In genomic region chr4:26319467-26320158, GRCh38 we compare ENCODE assay signal across 1 cellular context.
TF ChIP-seq lines count a peak whose summit lies in the region.

No MANE protein-coding gene starts in this region.

TF ChIP-seq in GM12878, 131 proteins besides CTCF, POLR2A, EP300 and RAD21 (continued from another document and continues in another):
- TF ChIP-seq ZBTB40 (IDR thresholded peaks at IDR 0.05; ENCODE audit: borderline replicate concordance): no peak
- peak; percentile 47; the same call in 1 of the 2 replicates for TF ChIP-seq RUNX3 (IDR thresholded peaks at IDR 0.05; ENCODE audit: low read length)
- no peak; the same call in 1 of the 2 replicates for TF ChIP-seq SMAD5 (IDR thresholded peaks at IDR 0.05; ENCODE audit: low read depth)
- no peak for TF ChIP-seq HDAC2 (IDR thresholded peaks at IDR 0.05)
- TF ChIP-seq TCF3 (IDR thresholded peaks at IDR 0.05; ENCODE audit: borderline replicate concordance, insufficient read depth, low read depth, low read length): 0 out of 2 replicates have a peak, but pooled peaks have one; percentile 60
- TF ChIP-seq GATAD2B (conservative IDR thresholded peaks at IDR 0.05; ENCODE audit: low read depth): peak; percentile 35; the same call in 1 of the 2 replicates
- peak; percentile 91 for TF ChIP-seq TCF12 (IDR thresholded peaks at IDR 0.05; ENCODE audit: low read depth, low read length)
- no peak for TF ChIP-seq BMI1 (IDR thresholded peaks at IDR 0.05; ENCODE audit: borderline replicate concordance)
- no peak for TF ChIP-seq ZBTB4 (CRISPR knock-in tag; IDR thresholded peaks at IDR 0.05)
- TF ChIP-seq MEF2A (IDR thresholded peaks at IDR 0.05; ENCODE audit: insufficient read depth, low read depth, low read length): no peak
- peak; percentile 52; the same call in 1 of the 2 replicates for TF ChIP-seq TAF1 (IDR thresholded peaks at IDR 0.05; ENCODE audit: borderline replicate concordance, low read depth, low read length)
- TF ChIP-seq RELA (IDR thresholded peaks at IDR 0.05; ENCODE audit: borderline replicate concordance, partially characterized antibody): no peak
- TF ChIP-seq ATF2 (IDR thresholded peaks at IDR 0.05; ENCODE audit: low read length): no peak; the same call in 1 of the 2 replicates
- 0 out of 2 replicates have a peak, but pooled peaks have one; percentile 13 for TF ChIP-seq ELK1 (IDR thresholded peaks at IDR 0.05; ENCODE audit: low read depth, low read length)
- TF ChIP-seq YBX1 (IDR thresholded peaks at IDR 0.05): no peak
- TF ChIP-seq ZZZ3 (IDR thresholded peaks at IDR 0.05; ENCODE audit: control insufficient read depth, insufficient read length, low read depth): no peak
- no peak for TF ChIP-seq CREM (IDR thresholded peaks at IDR 0.05; ENCODE audit: low read depth)
- TF ChIP-seq EED (IDR thresholded peaks at IDR 0.05; ENCODE audit: low read depth): peak; percentile 85
- TF ChIP-seq IKZF2 (IDR thresholded peaks at IDR 0.05): peak; percentile 94 to 97
- TF ChIP-seq SREBF2 (IDR thresholded peaks at IDR 0.05; ENCODE audit: low read length): no peak
- TF ChIP-seq LARP7 (IDR thresholded peaks at IDR 0.05): 0 out of 2 replicates have a peak, but pooled peaks have one; percentile 27
- no peak; the same call in 1 of the 2 replicates for TF ChIP-seq NR2F1 (conservative IDR thresholded peaks at IDR 0.05)
- TF ChIP-seq RCOR1 (conservative IDR thresholded peaks at IDR 0.05; ENCODE audit: low read depth, low read length): peak; percentile 96; the same call in 1 of the 2 replicates
- no peak for TF ChIP-seq HDAC6 (IDR thresholded peaks at IDR 0.05; ENCODE audit: unreplicated experiment)
- TF ChIP-seq NFYA (IDR thresholded peaks at IDR 0.05; ENCODE audit: borderline replicate concordance, low read depth, low read length): no peak
- TF ChIP-seq ATF3 (IDR thresholded peaks at IDR 0.05; ENCODE audit: borderline replicate concordance, extremely low read depth, low read depth, low read length): no peak
- TF ChIP-seq MXI1 (IDR thresholded peaks at IDR 0.05; ENCODE audit: low read depth, low read length): peak; percentile 46
- TF ChIP-seq NFIC (IDR thresholded peaks at IDR 0.05; ENCODE audit: low read depth, low read length): 0 out of 2 replicates have a peak, but pooled peaks have one; percentile 11
- TF ChIP-seq WRNIP1 (IDR thresholded peaks at IDR 0.05; ENCODE audit: borderline replicate concordance, low read depth, low read length): no peak
- TF ChIP-seq NRF1 (conservative IDR thresholded peaks at IDR 0.05; ENCODE audit: low read depth, low read length): peak; percentile 71
- peak; percentile 18; the same call in 1 of the 2 replicates for TF ChIP-seq POLR2AphosphoS2 (IDR thresholded peaks at IDR 0.05; ENCODE audit: low read depth, low read length)
- TF ChIP-seq SP1 (IDR thresholded peaks at IDR 0.05; ENCODE audit: low read depth, low read length): peak; percentile 85
- TF ChIP-seq ETV6 (conservative IDR thresholded peaks at IDR 0.05 in 1 of 2, IDR thresholded peaks at IDR 0.05 in 1 of 2; ENCODE audit: borderline replicate concordance in 1 of 2, low read depth in 1 of 2): 0 out of 4 replicates have a peak, but pooled peaks of 1 of the 2 experiments have one; percentile 16
- peak; percentile 85 for TF ChIP-seq CUX1 (IDR thresholded peaks at IDR 0.05; ENCODE audit: insufficient replicate concordance, low read depth, low read length)
- peak; percentile 58; the same call in 1 of the 2 replicates for TF ChIP-seq RB1 (IDR thresholded peaks at IDR 0.05; ENCODE audit: borderline replicate concordance)
- peak; percentile 29; the same call in 1 of the 2 replicates for TF ChIP-seq FOXM1 (IDR thresholded peaks at IDR 0.05; ENCODE audit: low read depth, low read length)
- no peak for TF ChIP-seq MEF2B (IDR thresholded peaks at IDR 0.05; ENCODE audit: partially characterized antibody, poor library complexity, severe bottlenecking)
- 0 out of 2 replicates have a peak, but pooled peaks have one; percentile 58 for TF ChIP-seq POLR2AphosphoS5 (IDR thresholded peaks at IDR 0.05; ENCODE audit: low read length)
- no peak for TF ChIP-seq SUPT20H (IDR thresholded peaks at IDR 0.05; ENCODE audit: borderline replicate concordance, control insufficient read depth, low read depth, low read length)
- no peak for TF ChIP-seq USF1 (IDR thresholded peaks at IDR 0.05; ENCODE audit: borderline replicate concordance, extremely low read length, insufficient read depth, low read depth, low read length)
- 0 out of 2 replicates have a peak, but pooled peaks have one; percentile 35 for TF ChIP-seq YY1 (IDR thresholded peaks at IDR 0.05; ENCODE audit: low read depth, low read length)
- 0 out of 2 replicates have a peak, but pooled peaks have one; percentile 28 for TF ChIP-seq PAX5 (IDR thresholded peaks at IDR 0.05; ENCODE audit: borderline replicate concordance, low read depth, low read length)
- no peak for TF ChIP-seq GABPA (IDR thresholded peaks at IDR 0.05; ENCODE audit: low read depth)
- TF ChIP-seq TARDBP (IDR thresholded peaks at IDR 0.05; ENCODE audit: borderline replicate concordance): no peak
- TF ChIP-seq ZNF217 (IDR thresholded peaks at IDR 0.05): no peak
- TF ChIP-seq CHD2 (IDR thresholded peaks at IDR 0.05; ENCODE audit: borderline replicate concordance, low read depth, low read length): peak; percentile 99
- peak in 1 of 2 experiments; percentile 23; a peak in 1 of 3 replicates for TF ChIP-seq EGR1 (IDR thresholded peaks at IDR 0.05; ENCODE audit: borderline replicate concordance in 1 of 2, low read depth in 2 of 2, low read length in 2 of 2)
